Comparison of ENCODE assay signal across 22 cellular contexts in genomic region chr4:186471441-186471840, GRCh38.
"Had no signal": no experiment of that assay in that cellular context is flagged by ENCODE, and none has a peak within 500 bp of the region (broad histone marks: within the 10 kb centered on the region; RNA-seq: fewer than 3 reads in every experiment).

No MANE protein-coding gene starts in this region.

- H3K4me3 ChIP-seq: colonic mucosa, esophagus squamous epithelium, gastroesophageal sphincter, heart right ventricle, left lung, lower lobe of right lung had no signal

- H3K27me3 Mint-ChIP-seq: dendritic cell treated with granulocyte-macrophage colony-stimulating factor and Interleukin-4, amounts not matched to agents 40 ng/mL and 50 ng/mL, for 4 days had no signal

- H3K9me3 Mint-ChIP-seq: effector memory CD8-positive, alpha-beta T cell; endodermal cell had no signal

- H3K27ac Mint-ChIP-seq: dendritic cell treated with granulocyte-macrophage colony-stimulating factor and Interleukin-4, amounts not matched to agents 40 ng/mL and 50 ng/mL, for 4 days; effector memory CD8-positive, alpha-beta T cell; immature natural killer cell; naive thymus-derived CD4-positive, alpha-beta T cell had no signal

- ATAC-seq: effector memory CD8-positive, alpha-beta T cell; esophagus mucosa; foreskin keratinocyte; gastroesophageal sphincter; heart right ventricle; left cardiac atrium; left lung; left ventricle myocardium superior; lower lobe of right lung; naive thymus-derived CD4-positive, alpha-beta T cell had no signal

- H3K36me3 ChIP-seq: colonic mucosa, esophagus squamous epithelium, gastroesophageal sphincter, heart right ventricle, left lung, lower lobe of right lung had no signal

- FAIRE-seq: keratinocyte had no signal

- H3K4me1 Mint-ChIP-seq: immature natural killer cell; naive thymus-derived CD4-positive, alpha-beta T cell had no signal

- H3K9me3 ChIP-seq: colonic mucosa, esophagus squamous epithelium, gastroesophageal sphincter, heart right ventricle, left lung, lower lobe of right lung had no signal

- H3K4me3 Mint-ChIP-seq: dendritic cell treated with granulocyte-macrophage colony-stimulating factor and Interleukin-4, amounts not matched to agents 40 ng/mL and 50 ng/mL, for 4 days; effector memory CD8-positive, alpha-beta T cell; endodermal cell; immature natural killer cell; naive thymus-derived CD4-positive, alpha-beta T cell had no signal

- H3K4me1 ChIP-seq: colonic mucosa, esophagus squamous epithelium, foreskin keratinocyte, gastroesophageal sphincter, heart right ventricle, left lung, lower lobe of right lung had no signal

- H3K36me3 Mint-ChIP-seq: immature natural killer cell; naive thymus-derived CD4-positive, alpha-beta T cell had no signal

- H3K27me3 ChIP-seq: colonic mucosa, esophagus squamous epithelium, foreskin keratinocyte, left lung had no signal

- DNase-seq: colonic mucosa; cortex of kidney; effector CD8-positive, alpha-beta T cell; effector memory CD8-positive, alpha-beta T cell; endodermal cell; erythroblast; esophagus squamous epithelium; foreskin keratinocyte; heart right ventricle; hypothalamus; immature natural killer cell; left cardiac atrium; left lung; left ventricle myocardium superior; lower lobe of right lung; mesenchymal stem cell; naive thymus-derived CD4-positive, alpha-beta T cell had no signal

- H3K27ac ChIP-seq: colonic mucosa, epithelial cell of prostate, esophagus squamous epithelium, foreskin keratinocyte, gastroesophageal sphincter, heart right ventricle, left lung, lower lobe of right lung had no signal
